ENCODE assay signal across 9 cellular contexts in the genomic region with DNA sequence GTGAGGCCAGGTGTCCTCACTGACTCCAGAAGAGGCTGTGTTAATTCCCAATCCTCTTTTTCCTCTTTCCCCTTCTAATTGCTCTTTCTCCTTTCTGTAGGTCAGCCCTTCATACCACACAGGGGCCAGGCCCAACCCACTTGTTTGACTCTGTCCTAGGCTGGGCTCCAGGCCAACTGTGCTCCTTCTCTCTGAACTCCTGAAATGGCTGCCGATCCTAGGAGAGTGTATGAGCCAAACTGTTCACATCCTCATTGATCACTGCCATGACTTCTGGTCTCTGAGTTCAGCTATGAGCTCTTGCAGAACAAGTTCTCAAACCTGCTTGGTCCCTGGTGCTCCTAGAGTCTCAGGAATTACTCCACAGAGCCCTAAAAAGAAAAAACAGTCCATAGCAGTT.
DNase-seq lines count a peak whose midpoint lies in the region; ATAC-seq, FAIRE-seq and TF ChIP-seq lines count a peak whose summit lies in the region.
"Had no signal": no experiment of that assay in that cellular context is flagged by ENCODE, and none has a peak within 500 bp of the region (broad histone marks: within the 10 kb centered on the region; RNA-seq: fewer than 3 reads in every experiment).

No MANE protein-coding gene starts in this region.

- H3K27ac ChIP-seq in ascending aorta (peak overlapping the region; percentile 66 to 72), keratinocyte (ENCODE audit: control insufficient read depth, insufficient read depth, low read length) (peak overlapping the region; percentile 68), tibial nerve (peak overlapping the region in 3 of 4 donors; percentile 28 to 81 (median 74))

- TF ChIP-seq POLR2A in tibial nerve (IDR thresholded peaks at IDR 0.05), result no peak

- H3K9me1 ChIP-seq in keratinocyte (ENCODE audit: control insufficient read depth, extremely low read depth, insufficient read depth, low read length), result no peaks in the 10 kb centered on the region

- H3K9me3 ChIP-seq in ascending aorta (no peaks in the 10 kb centered on the region), keratinocyte (ENCODE audit: control insufficient read depth, low read depth, low read length) (no peaks in the 10 kb centered on the region), tibial nerve (no peaks in the 10 kb centered on the region)

- H3K36me3 ChIP-seq in ascending aorta (no peaks in the 10 kb centered on the region), keratinocyte (ENCODE audit: control insufficient read depth in 2 of 2, extremely low read depth in 1 of 2, insufficient read depth in 2 of 2, low read length in 2 of 2) (peaks cover 0 to 2% of the 10 kb centered on the region in 2 experiments), tibial nerve (no peaks in the 10 kb centered on the region)

- no peaks in the 10 kb centered on the region for H3K79me2 ChIP-seq in keratinocyte (ENCODE audit: control insufficient read depth, insufficient read depth, low read length)

- H3K4me1 ChIP-seq in ascending aorta (peaks cover 6 to 27% of the 10 kb centered on the region in 2 donors), keratinocyte (ENCODE audit: control insufficient read depth, extremely low read depth, insufficient read depth, low read length) (peaks cover 20% of the 10 kb centered on the region), tibial nerve (peaks cover 0 to 35% (median 14%) of the 10 kb centered on the region in 4 donors)

- peak; percentile 13 for FAIRE-seq in keratinocyte (lab: Jason Lieb, UNC)
- FAIRE-seq: A204.1 had no signal

- peaks cover 0 to 2% (median 0%) of the 10 kb centered on the region in 9 donors for H3K9me3 Mint-ChIP-seq in naive thymus-derived CD8-positive, alpha-beta T cell

- TF ChIP-seq EP300 in tibial nerve (IDR thresholded peaks at IDR 0.05), result no peak

- ATAC-seq in GM18861 (IDR thresholded peaks at IDR 0.05; ENCODE audit: unreplicated experiment), result no peak
- no peak for ATAC-seq in naive thymus-derived CD8-positive, alpha-beta T cell

- H3K27me3 Mint-ChIP-seq in naive thymus-derived CD8-positive, alpha-beta T cell, result no peaks in the 10 kb centered on the region

- H3K36me3 Mint-ChIP-seq in naive thymus-derived CD8-positive, alpha-beta T cell, result peaks cover 0 to 22% (median 5%) of the 10 kb centered on the region in 3 donors

- H2AFZ ChIP-seq in keratinocyte (ENCODE audit: control insufficient read depth, low read length), result peak overlapping the region; percentile 69

- H3K27me3 ChIP-seq in ascending aorta, result no peaks in the 10 kb centered on the region
- H3K27me3 ChIP-seq in keratinocyte (ENCODE audit: control insufficient read depth, extremely low read depth, insufficient read depth, low read length), result no peaks in the 10 kb centered on the region
- no peaks in the 10 kb centered on the region for H3K27me3 ChIP-seq in tibial nerve

- H3K27ac Mint-ChIP-seq in naive thymus-derived CD8-positive, alpha-beta T cell, result peak overlapping the region in 1 of 10 donors; percentile 73

- H3K9ac ChIP-seq in keratinocyte (ENCODE audit: control insufficient read depth, extremely low read depth, insufficient read depth, low read length), result peak overlapping the region; percentile 18

- POLR2A ChIA-PET in naive thymus-derived CD8-positive, alpha-beta T cell (lab: Charles Lee), result no interaction called here

- peaks cover 0 to 7% (median 0%) of the 10 kb centered on the region in 4 donors for H3K4me1 Mint-ChIP-seq in naive thymus-derived CD8-positive, alpha-beta T cell

- H3K4me3 ChIP-seq in ascending aorta (no peak overlapping the region), keratinocyte (ENCODE audit: control insufficient read depth in 2 of 3, extremely low read depth in 1 of 3, insufficient read depth in 2 of 3, low read depth in 1 of 3, low read length in 3 of 3) (peak overlapping the region in 1 of 3 experiments; percentile 13), tibial nerve (no peak overlapping the region)

- dilution Hi-C loops in keratinocyte (cut with MboI; ENCODE audit: extremely low pct_ligation_motif_present, low sequenced_read_pairs), result no loop called here

- 10 to 15% methylated on average over 1 of the region's 1 CpG for WGBS in tibial nerve, 2 donors

- H3K4me2 ChIP-seq in keratinocyte (ENCODE audit: control insufficient read depth, extremely low read depth, insufficient read depth, low read depth, low read length), result peak overlapping the region; percentile 59

- DNase-seq in DMS153 treated with DMSO at 0.1 percent for 48 hours (lab: John Stamatoyannopoulos, UW; ENCODE audit: unreplicated experiment) (peak; percentile 5), DMS153 (lab: John Stamatoyannopoulos, UW) (no peak), ascending aorta (ENCODE audit: low spot score in 2 of 2) (peak in 1 of 2 donors; percentile 77), keratinocyte (ENCODE audit: low read depth, low spot score) (no peak), tibial nerve (ENCODE audit: low spot score in 2 of 2) (peak in 1 of 2 donors; percentile 33)
- no peak for DNase-seq in activated naive CD4-positive, alpha-beta T cell treated with Interleukin-2 at 50 U/mL for 16 hours
- no peak for DNase-seq in naive thymus-derived CD8-positive, alpha-beta T cell

- intact Hi-C loops in ascending aorta (cut with DNase I), result no loop called here

- H4K20me1 ChIP-seq in keratinocyte (ENCODE audit: control insufficient read depth, extremely low read depth, insufficient read depth, low read length), result no peaks in the 10 kb centered on the region

- no peak for TF ChIP-seq CTCF in ascending aorta (IDR thresholded peaks at IDR 0.05)
- TF ChIP-seq CTCF in keratinocyte (optimal IDR thresholded peaks at IDR 0.05 in 1 of 3, IDR thresholded peaks at IDR 0.05 in 1 of 3, conservative IDR thresholded peaks at IDR 0.05 in 1 of 3; ENCODE audit: extremely low read depth in 1 of 3, insufficient read depth in 2 of 3, low read length in 3 of 3), result no peak
- TF ChIP-seq CTCF in tibial nerve (IDR thresholded peaks at IDR 0.05), result no peak

- no peak overlapping the region for H3K4me3 Mint-ChIP-seq in naive thymus-derived CD8-positive, alpha-beta T cell
